2 cellular contexts compared by ENCODE assay signal in the genomic region with DNA sequence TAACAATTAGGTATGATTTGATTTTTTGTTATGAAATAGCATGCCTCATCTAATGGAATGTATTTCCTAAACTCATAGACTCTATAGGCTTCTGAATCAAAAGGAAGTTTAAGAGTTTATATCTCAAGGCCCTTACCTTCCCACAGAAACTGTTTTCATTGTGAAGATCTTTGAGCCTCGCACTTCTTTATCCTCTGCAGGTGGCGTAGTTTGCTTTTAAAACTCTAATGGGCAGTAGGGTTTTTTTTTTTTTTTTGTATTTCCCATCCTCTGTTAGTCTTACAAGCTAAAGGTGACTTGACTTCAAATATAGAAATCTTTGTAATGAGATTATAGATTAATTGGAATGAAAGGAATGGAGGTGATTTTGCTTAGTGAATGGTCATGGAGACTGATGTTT.
TF ChIP-seq lines count a peak whose summit lies in the region.

No MANE protein-coding gene starts in this region.

TF ChIP-seq in GM23338, 12 proteins besides CTCF, POLR2A, EP300 and RAD21 (continued from another document):
- TF ChIP-seq, protein P1, sequence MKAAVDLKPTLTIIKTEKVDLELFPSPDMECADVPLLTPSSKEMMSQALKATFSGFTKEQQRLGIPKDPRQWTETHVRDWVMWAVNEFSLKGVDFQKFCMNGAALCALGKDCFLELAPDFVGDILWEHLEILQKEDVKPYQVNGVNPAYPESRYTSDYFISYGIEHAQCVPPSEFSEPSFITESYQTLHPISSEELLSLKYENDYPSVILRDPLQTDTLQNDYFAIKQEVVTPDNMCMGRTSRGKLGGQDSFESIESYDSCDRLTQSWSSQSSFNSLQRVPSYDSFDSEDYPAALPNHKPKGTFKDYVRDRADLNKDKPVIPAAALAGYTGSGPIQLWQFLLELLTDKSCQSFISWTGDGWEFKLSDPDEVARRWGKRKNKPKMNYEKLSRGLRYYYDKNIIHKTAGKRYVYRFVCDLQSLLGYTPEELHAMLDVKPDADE (IDR thresholded peaks at IDR 0.05), result no peak
- TF ChIP-seq EZH2phosphoT487 (IDR thresholded peaks at IDR 0.05; ENCODE audit: unreplicated experiment), result no peak
- TF ChIP-seq ZNF331 (CRISPR knock-in tag; IDR thresholded peaks at IDR 0.05; ENCODE audit: low read depth), result no peak
- TF ChIP-seq, protein P2, sequence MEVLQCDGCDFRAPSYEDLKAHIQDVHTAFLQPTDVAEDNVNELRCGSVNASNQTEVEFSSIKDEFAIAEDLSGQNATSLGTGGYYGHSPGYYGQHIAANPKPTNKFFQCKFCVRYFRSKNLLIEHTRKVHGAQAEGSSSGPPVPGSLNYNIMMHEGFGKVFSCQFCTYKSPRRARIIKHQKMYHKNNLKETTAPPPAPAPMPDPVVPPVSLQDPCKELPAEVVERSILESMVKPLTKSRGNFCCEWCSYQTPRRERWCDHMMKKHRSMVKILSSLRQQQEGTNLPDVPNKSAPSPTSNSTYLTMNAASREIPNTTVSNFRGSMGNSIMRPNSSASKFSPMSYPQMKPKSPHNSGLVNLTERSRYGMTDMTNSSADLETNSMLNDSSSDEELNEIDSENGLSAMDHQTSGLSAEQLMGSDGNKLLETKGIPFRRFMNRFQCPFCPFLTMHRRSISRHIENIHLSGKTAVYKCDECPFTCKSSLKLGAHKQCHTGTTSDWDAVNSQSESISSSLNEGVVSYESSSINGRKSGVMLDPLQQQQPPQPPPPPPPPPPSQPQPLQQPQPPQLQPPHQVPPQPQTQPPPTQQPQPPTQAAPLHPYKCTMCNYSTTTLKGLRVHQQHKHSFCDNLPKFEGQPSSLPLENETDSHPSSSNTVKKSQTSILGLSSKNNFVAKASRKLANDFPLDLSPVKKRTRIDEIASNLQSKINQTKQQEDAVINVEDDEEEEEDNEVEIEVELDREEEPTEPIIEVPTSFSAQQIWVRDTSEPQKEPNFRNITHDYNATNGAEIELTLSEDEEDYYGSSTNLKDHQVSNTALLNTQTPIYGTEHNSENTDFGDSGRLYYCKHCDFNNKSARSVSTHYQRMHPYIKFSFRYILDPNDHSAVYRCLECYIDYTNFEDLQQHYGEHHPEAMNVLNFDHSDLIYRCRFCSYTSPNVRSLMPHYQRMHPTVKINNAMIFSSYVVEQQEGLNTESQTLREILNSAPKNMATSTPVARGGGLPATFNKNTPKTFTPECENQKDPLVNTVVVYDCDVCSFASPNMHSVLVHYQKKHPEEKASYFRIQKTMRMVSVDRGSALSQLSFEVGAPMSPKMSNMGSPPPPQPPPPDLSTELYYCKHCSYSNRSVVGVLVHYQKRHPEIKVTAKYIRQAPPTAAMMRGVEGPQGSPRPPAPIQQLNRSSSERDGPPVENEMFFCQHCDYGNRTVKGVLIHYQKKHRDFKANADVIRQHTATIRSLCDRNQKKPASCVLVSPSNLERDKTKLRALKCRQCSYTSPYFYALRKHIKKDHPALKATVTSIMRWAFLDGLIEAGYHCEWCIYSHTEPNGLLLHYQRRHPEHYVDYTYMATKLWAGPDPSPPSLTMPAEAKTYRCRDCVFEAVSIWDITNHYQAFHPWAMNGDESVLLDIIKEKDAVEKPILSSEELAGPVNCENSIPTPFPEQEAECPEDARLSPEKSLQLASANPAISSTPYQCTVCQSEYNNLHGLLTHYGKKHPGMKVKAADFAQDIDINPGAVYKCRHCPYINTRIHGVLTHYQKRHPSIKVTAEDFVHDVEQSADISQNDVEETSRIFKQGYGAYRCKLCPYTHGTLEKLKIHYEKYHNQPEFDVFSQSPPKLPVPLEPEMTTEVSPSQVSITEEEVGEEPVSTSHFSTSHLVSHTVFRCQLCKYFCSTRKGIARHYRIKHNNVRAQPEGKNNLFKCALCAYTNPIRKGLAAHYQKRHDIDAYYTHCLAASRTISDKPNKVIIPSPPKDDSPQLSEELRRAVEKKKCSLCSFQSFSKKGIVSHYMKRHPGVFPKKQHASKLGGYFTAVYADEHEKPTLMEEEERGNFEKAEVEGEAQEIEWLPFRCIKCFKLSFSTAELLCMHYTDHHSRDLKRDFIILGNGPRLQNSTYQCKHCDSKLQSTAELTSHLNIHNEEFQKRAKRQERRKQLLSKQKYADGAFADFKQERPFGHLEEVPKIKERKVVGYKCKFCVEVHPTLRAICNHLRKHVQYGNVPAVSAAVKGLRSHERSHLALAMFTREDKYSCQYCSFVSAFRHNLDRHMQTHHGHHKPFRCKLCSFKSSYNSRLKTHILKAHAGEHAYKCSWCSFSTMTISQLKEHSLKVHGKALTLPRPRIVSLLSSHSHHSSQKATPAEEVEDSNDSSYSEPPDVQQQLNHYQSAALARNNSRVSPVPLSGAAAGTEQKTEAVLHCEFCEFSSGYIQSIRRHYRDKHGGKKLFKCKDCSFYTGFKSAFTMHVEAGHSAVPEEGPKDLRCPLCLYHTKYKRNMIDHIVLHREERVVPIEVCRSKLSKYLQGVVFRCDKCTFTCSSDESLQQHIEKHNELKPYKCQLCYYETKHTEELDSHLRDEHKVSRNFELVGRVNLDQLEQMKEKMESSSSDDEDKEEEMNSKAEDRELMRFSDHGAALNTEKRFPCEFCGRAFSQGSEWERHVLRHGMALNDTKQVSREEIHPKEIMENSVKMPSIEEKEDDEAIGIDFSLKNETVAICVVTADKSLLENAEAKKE (CRISPR knock-in tag; IDR thresholded peaks at IDR 0.05), result no peak
- TF ChIP-seq ZNF114 (CRISPR knock-in tag; IDR thresholded peaks at IDR 0.05), result no peak
- TF ChIP-seq POLR2AphosphoS5 (IDR thresholded peaks at IDR 0.05; ENCODE audit: low read depth), result no peak
- TF ChIP-seq, protein P3, sequence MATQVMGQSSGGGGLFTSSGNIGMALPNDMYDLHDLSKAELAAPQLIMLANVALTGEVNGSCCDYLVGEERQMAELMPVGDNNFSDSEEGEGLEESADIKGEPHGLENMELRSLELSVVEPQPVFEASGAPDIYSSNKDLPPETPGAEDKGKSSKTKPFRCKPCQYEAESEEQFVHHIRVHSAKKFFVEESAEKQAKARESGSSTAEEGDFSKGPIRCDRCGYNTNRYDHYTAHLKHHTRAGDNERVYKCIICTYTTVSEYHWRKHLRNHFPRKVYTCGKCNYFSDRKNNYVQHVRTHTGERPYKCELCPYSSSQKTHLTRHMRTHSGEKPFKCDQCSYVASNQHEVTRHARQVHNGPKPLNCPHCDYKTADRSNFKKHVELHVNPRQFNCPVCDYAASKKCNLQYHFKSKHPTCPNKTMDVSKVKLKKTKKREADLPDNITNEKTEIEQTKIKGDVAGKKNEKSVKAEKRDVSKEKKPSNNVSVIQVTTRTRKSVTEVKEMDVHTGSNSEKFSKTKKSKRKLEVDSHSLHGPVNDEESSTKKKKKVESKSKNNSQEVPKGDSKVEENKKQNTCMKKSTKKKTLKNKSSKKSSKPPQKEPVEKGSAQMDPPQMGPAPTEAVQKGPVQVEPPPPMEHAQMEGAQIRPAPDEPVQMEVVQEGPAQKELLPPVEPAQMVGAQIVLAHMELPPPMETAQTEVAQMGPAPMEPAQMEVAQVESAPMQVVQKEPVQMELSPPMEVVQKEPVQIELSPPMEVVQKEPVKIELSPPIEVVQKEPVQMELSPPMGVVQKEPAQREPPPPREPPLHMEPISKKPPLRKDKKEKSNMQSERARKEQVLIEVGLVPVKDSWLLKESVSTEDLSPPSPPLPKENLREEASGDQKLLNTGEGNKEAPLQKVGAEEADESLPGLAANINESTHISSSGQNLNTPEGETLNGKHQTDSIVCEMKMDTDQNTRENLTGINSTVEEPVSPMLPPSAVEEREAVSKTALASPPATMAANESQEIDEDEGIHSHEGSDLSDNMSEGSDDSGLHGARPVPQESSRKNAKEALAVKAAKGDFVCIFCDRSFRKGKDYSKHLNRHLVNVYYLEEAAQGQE (IDR thresholded peaks at IDR 0.05; ENCODE audit: unreplicated experiment), result no peak
- no peak for TF ChIP-seq JUNB (IDR thresholded peaks at IDR 0.05; ENCODE audit: unreplicated experiment)
- TF ChIP-seq EZH2 (IDR thresholded peaks at IDR 0.05; ENCODE audit: low read depth, unreplicated experiment), result no peak
- TF ChIP-seq NANOG (IDR thresholded peaks at IDR 0.05; ENCODE audit: borderline replicate concordance), result no peak

TF ChIP-seq in liver, 16 proteins besides CTCF, POLR2A, EP300 and RAD21:
- TF ChIP-seq, protein P3 (IDR thresholded peaks at IDR 0.05), result no peak
TF ChIP-seq in liver: peak in this region for 0.
